In the genomic region with DNA sequence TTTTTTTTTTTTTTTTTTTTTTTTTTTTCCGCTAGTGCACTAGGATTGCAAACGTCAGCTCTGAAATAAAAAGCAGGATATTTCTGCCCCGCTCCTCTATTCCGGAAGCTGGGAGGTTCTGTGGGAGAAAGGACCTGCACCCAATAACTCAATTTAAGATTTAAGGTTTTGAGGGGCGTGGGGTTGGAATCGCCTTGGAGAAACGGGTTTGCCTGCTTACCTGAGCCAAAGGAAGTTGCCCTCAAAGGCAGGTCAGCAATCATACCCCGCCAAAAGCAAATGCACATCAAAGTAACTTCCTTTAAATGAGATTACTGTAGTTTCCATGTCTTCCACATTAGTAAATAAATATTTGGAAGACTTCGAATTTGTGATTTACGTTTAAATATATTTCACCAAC, we compare ENCODE assay signal across 9 cellular contexts. TPM values are rescaled to one million over a fixed set of nuclear protein-coding genes. Genes with fewer than 3 reads are reported as not detected.
DNase-seq lines count a peak whose midpoint lies in the region; ATAC-seq and TF ChIP-seq lines count a peak whose summit lies in the region.
"Had no signal": no experiment of that assay in that cellular context is flagged by ENCODE, and none has a peak within 500 bp of the region (broad histone marks: within the 10 kb centered on the region; RNA-seq: fewer than 3 reads in every experiment).

No MANE protein-coding gene starts in this region.

- no peak for TF ChIP-seq EP300 in tibial nerve (IDR thresholded peaks at IDR 0.05)

- H3K27ac Mint-ChIP-seq in activated naive CD4-positive, alpha-beta T cell treated with anti-CD3 and anti-CD28 coated beads, Interleukin-2, amount 10 ng/mL, durations not matched to agents 7 days and 5 days = no peak overlapping the region
- no peak overlapping the region for H3K27ac Mint-ChIP-seq in memory B cell

- no peaks in the 10 kb centered on the region for H3K36me3 Mint-ChIP-seq in activated naive CD4-positive, alpha-beta T cell treated with anti-CD3 and anti-CD28 coated beads, Interleukin-2, amount 10 ng/mL, durations not matched to agents 7 days and 5 days
- H3K36me3 Mint-ChIP-seq in memory B cell = peaks cover under 1% of the 10 kb centered on the region

- no peak for ATAC-seq in memory B cell (ENCODE audit: low read depth)
- no peak for ATAC-seq in GM19035 (IDR thresholded peaks at IDR 0.05; ENCODE audit: unreplicated experiment)
- no peak for ATAC-seq in HG03439 (IDR thresholded peaks at IDR 0.05; ENCODE audit: unreplicated experiment)

- no peaks in the 10 kb centered on the region for H3K9me3 ChIP-seq in breast epithelium
- peaks cover 0 to 2% (median 0%) of the 10 kb centered on the region in 4 donors for H3K9me3 ChIP-seq in tibial nerve

- intact Hi-C loops in breast epithelium (cut with DNase I; ENCODE audit: low total_unique reads) = no loop called here

- WGBS in tibial nerve, 2 donors = 41 to 46% methylated on average over 10 of the region's 10 CpGs

- H3K36me3 ChIP-seq in breast epithelium (no peaks in the 10 kb centered on the region), tibial nerve (no peaks in the 10 kb centered on the region)

- H3K4me1 Mint-ChIP-seq in activated naive CD4-positive, alpha-beta T cell treated with anti-CD3 and anti-CD28 coated beads, Interleukin-2, amount 10 ng/mL, durations not matched to agents 7 days and 5 days = peaks cover 17% of the 10 kb centered on the region
- H3K4me1 Mint-ChIP-seq in memory B cell = peaks cover 19% of the 10 kb centered on the region

- CTCF ChIA-PET in activated naive CD4-positive, alpha-beta T cell treated with anti-CD3 and anti-CD28 coated beads, Interleukin-2, amount 10 ng/mL, durations not matched to agents 7 days and 5 days (lab: Charles Lee) = interaction anchor here (1.1 kb wide), 1 partner anchor 249 kb away, joined by 4 read pairs; no protein-coding TSS in a partner anchor

- TF ChIP-seq POLR2A in breast epithelium (IDR thresholded peaks at IDR 0.05) (no peak), tibial nerve (IDR thresholded peaks at IDR 0.05) (no peak)

- peak overlapping the region; percentile 64 to 88 (median 76) for H3K4me3 ChIP-seq in breast epithelium
- H3K4me3 ChIP-seq in tibial nerve = peak overlapping the region; percentile 48 to 93 (median 66)

- TF ChIP-seq CTCF in breast epithelium (IDR thresholded peaks at IDR 0.05) (no peak), tibial nerve (IDR thresholded peaks at IDR 0.05) (no peak)

- H3K4me1 ChIP-seq in breast epithelium (no peaks in the 10 kb centered on the region), tibial nerve (peaks cover 0 to 31% (median 9%) of the 10 kb centered on the region in 4 donors)

- DNase-seq in activated naive CD4-positive, alpha-beta T cell treated with anti-CD3 and anti-CD28 coated beads, Interleukin-2, amount 10 ng/mL, durations not matched to agents 7 days and 5 days = no peak
- DNase-seq in activated naive CD4-positive, alpha-beta T cell treated with anti-CD3 and anti-CD28 coated beads, Interleukin-2, amount 50 U/mL, for 16 hours = no peak
- no peak for DNase-seq in breast epithelium (ENCODE audit: low spot score in 2 of 2)
- no peak for DNase-seq in memory B cell (ENCODE audit: low spot score in 2 of 2)
- no peak for DNase-seq in tibial nerve (ENCODE audit: low spot score in 2 of 2)
- DNase-seq in GF-D8 (lab: John Stamatoyannopoulos, UW) = no peak

- H3K27me3 Mint-ChIP-seq in activated naive CD4-positive, alpha-beta T cell treated with anti-CD3 and anti-CD28 coated beads, Interleukin-2, amount 10 ng/mL, durations not matched to agents 7 days and 5 days = peaks cover 55% of the 10 kb centered on the region
- H3K27me3 Mint-ChIP-seq in memory B cell = no peaks in the 10 kb centered on the region

- H3K27me3 ChIP-seq in breast epithelium (no peaks in the 10 kb centered on the region), tibial nerve (no peaks in the 10 kb centered on the region)

- H3K4me3 Mint-ChIP-seq in activated naive CD4-positive, alpha-beta T cell treated with anti-CD3 and anti-CD28 coated beads, Interleukin-2, amount 10 ng/mL, durations not matched to agents 7 days and 5 days = peak overlapping the region; percentile 68
- H3K4me3 Mint-ChIP-seq in memory B cell = peak overlapping the region; percentile 87

- no peak overlapping the region for H3K27ac ChIP-seq in breast epithelium
- H3K27ac ChIP-seq in tibial nerve = peak overlapping the region in 3 of 4 donors; percentile 7 to 77 (median 77)

- no peaks in the 10 kb centered on the region for H3K9me3 Mint-ChIP-seq in activated naive CD4-positive, alpha-beta T cell treated with anti-CD3 and anti-CD28 coated beads, Interleukin-2, amount 10 ng/mL, durations not matched to agents 7 days and 5 days
- no peaks in the 10 kb centered on the region for H3K9me3 Mint-ChIP-seq in memory B cell

RNA-seq across cellular contexts. Expression of a gene that starts 1.0 kb away (rescaled TPM):
- 1 to 10 TPM; 1.6 to 3.8 (median 3.6) TPM for total RNA-seq in breast epithelium
- 1 to 10 TPM in 3 of 4 donors, under 1 TPM in 1; 0.21 to 6.0 (median 2.1) TPM for total RNA-seq in tibial nerve
- total RNA-seq: fibroblast of lung had no signal

Comparison
In these comparisons a context has a peak if more than half of its experiments do, and no peak if none do; other contexts are left out.
1. H3K27ac ChIP-seq: peak in tibial nerve (3 of 4); none in breast epithelium (0 of 2).